In the genomic region with DNA sequence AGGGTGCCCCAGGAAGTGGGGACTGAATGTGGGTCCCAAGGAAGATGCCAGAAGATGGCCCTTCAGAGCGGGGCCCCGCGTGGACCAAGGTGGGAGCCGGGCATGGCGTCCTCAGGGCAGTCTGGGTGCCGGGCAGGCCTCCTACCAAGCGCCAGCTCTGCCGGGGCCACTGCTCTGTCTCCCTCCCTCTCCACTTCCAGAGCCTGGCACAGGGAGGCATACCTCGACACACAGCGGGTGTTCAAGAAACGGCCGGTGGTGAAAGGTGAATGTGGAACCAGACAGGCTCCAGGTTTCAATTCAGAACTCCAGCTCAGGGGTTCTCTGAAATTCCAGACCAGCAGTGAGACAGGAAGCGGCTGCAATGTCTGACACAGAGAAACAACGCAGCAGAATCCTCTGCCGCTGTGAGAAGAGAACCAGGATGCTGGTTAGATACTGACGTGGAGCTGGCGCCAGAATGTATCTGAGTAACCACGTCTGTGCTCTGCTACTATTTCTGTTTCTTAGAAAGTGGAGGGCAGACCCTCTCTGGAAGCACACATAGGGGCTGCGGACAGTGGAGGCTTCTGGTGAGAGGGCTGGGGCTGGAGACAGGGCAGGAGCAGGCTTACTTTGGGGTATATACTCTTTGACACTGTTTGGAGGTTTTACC, we compare ENCODE assay signal across 9 cellular contexts. TPM values are rescaled to one million over a fixed set of nuclear protein-coding genes. Genes with fewer than 3 reads are reported as not detected.
DNase-seq lines count a peak whose midpoint lies in the region; ATAC-seq and TF ChIP-seq lines count a peak whose summit lies in the region.
"Had no signal": no experiment of that assay in that cellular context is flagged by ENCODE, and none has a peak within 500 bp of the region (broad histone marks: within the 10 kb centered on the region; RNA-seq: fewer than 3 reads in every experiment).

No MANE protein-coding gene starts in this region.

- DNase-seq in HT1080 (ENCODE audit: low read depth) (peak; percentile 62), body of pancreas (peak in 1 of 4 donors; percentile 26), islet precursor cell (peak; percentile 79), superior temporal gyrus (ENCODE audit: extremely low spot score) (peak; percentile 50), NCI-H2107 treated with DMSO at 0.1 percent for 48 hours (lab: John Stamatoyannopoulos, UW; ENCODE audit: unreplicated experiment) (no peak), globus pallidus (ENCODE audit: low spot score) (no peak)
- no peak for DNase-seq in effector CD8-positive, alpha-beta T cell (lab: John Stamatoyannopoulos, UW)
- DNase-seq: activated CD8-positive, alpha-beta memory T cell treated with anti-CD3 and anti-CD28 coated beads, Interleukin-2, amount 50 U/mL, for 4 hours had no signal

- 63 to 74% methylated on average over 17 to 19 of the region's 19 CpGs for WGBS in body of pancreas, 2 donors

- TF ChIP-seq CTCF in body of pancreas (IDR thresholded peaks at IDR 0.05): no peak

- peaks cover 7% of the 10 kb centered on the region for H3K4me1 ChIP-seq in body of pancreas

- no peaks in the 10 kb centered on the region for H3K36me3 ChIP-seq in body of pancreas (replicated peaks in 1 of 2; ENCODE audit: insufficient read depth in 1 of 2, low read depth in 2 of 2)

- intact Hi-C loops in body of pancreas (cut with DNase I): loop anchor here (10.0 kb wide), 1 partner anchor 678 kb away; no protein-coding TSS in a partner anchor

- H3K27ac ChIP-seq in body of pancreas: no peak overlapping the region

- no peak for TF ChIP-seq POLR2A in body of pancreas (IDR thresholded peaks at IDR 0.05)

- no peaks in the 10 kb centered on the region for H3K9me3 ChIP-seq in body of pancreas

- no peak overlapping the region for H3K4me3 ChIP-seq in body of pancreas

- no peaks in the 10 kb centered on the region for H3K27me3 ChIP-seq in body of pancreas

- ATAC-seq in body of pancreas: peak; percentile 33

RNA-seq across cellular contexts. Expression of a gene that starts 12.8 kb away (rescaled TPM):
- not detected in 2 replicates for total RNA-seq in HT1080 (2014; rRNA removed; shearing (Covaris generic))
- not detected in 2 replicates for polyA plus RNA-seq in HT1080 (2015; cell fraction: cytosol; rRNA removed)
- not detected in 2 replicates for polyA plus RNA-seq in HT1080 (2015; cell fraction: nucleus; rRNA removed)
- not detected for total RNA-seq in body of pancreas
- total RNA-seq: omental fat pad had no signal

Comparison
In these comparisons a context has a peak if more than half of its experiments do, and no peak if none do; other contexts are left out.
1. DNase-seq: peak in HT1080 (single experiment), islet precursor cell (single experiment) and superior temporal gyrus (single experiment); none in effector CD8-positive, alpha-beta T cell (single experiment), NCI-H2107 treated with DMSO at 0.1 percent for 48 hours (single experiment) and globus pallidus (single experiment).